In the genomic region with DNA sequence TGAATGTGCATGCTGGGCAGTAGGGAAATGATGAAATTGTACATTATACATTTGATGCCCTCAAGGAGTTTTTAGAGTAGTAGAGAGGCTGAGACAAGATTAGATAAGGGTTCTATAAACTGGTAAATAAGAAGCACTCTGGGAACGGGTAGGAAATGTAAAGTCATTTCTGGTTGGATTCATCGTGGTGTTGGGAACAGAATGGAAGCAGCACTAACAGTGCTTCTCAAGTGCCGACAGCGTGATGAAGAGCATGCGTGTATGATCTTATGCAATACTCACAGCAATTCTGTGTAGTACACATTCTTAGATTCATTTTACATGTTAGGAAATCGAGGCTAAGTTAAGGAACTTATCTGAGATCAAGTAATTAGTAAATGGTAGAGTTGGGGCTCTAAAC, we compare ENCODE assay signal across 26 cellular contexts. TPM values are rescaled to one million over a fixed set of nuclear protein-coding genes. Genes with fewer than 3 reads are reported as not detected.
A peak's percentile ranks its signal among the peaks of the same experiment; 100 is the strongest.
DNase-seq lines count a peak whose midpoint lies in the region; ATAC-seq and TF ChIP-seq lines count a peak whose summit lies in the region.
"Had no signal": no experiment of that assay in that cellular context is flagged by ENCODE, and none has a peak within 500 bp of the region (broad histone marks: within the 10 kb centered on the region; RNA-seq: fewer than 3 reads in every experiment).

No MANE protein-coding gene starts in this region.

- no peak overlapping the region for H3K4me2 ChIP-seq in mesenchymal stem cell (ENCODE audit: low read length, poor library complexity, severe bottlenecking)
- H3K4me2 ChIP-seq: SK-N-SH had no signal

- no peaks in the 10 kb centered on the region for H3K79me1 ChIP-seq in mesenchymal stem cell (replicated peaks; ENCODE audit: low read length, poor library complexity, severe bottlenecking)

- WGBS in heart left ventricle, 4 donors = 38 to 67% (median 55%) methylated on average over 6 of the region's 6 CpGs
- 72% methylated on average over 2 of the region's 6 CpGs for WGBS in mesenchymal stem cell

- intact Hi-C loops in heart left ventricle (cut with DNase I) = loop anchor here in 2 of 10 donors (5.0 to 10.0 kb wide), 2 partner anchors 52 to 61 kb away; no protein-coding TSS in a partner anchor
- intact Hi-C loops in left cardiac atrium (cut with DNase I) = no loop called here

- H2BK120ac ChIP-seq in mesenchymal stem cell (ENCODE audit: low read depth, low read length) = no peak overlapping the region

- no peak overlapping the region for H2AFZ ChIP-seq in mesenchymal stem cell (ENCODE audit: low read depth, low read length)

- peaks cover 2 to 13% (median 5%) of the 10 kb centered on the region in 3 donors for H3K27me3 Mint-ChIP-seq in immature natural killer cell (ENCODE audit: low read depth in 3 of 3)

- H3K36me3 ChIP-seq in heart left ventricle = no peaks in the 10 kb centered on the region
- H3K36me3 ChIP-seq in mesenchymal stem cell (ENCODE audit: control insufficient read depth in 1 of 2, insufficient read depth in 2 of 2, low read depth in 1 of 2, low read length in 2 of 2) = no peaks in the 10 kb centered on the region
- no peaks in the 10 kb centered on the region for H3K36me3 ChIP-seq in subcutaneous abdominal adipose tissue (ENCODE audit: control insufficient read depth in 5 of 5, insufficient read depth in 5 of 5, low read length in 5 of 5)
- H3K36me3 ChIP-seq in WERI-Rb-1 = no peaks in the 10 kb centered on the region
- H3K36me3 ChIP-seq: BLaER1 treated with 17β-estradiol and CSF1 and Interleukin-3, amounts not matched to agents 10 nM and 100 nM had no signal

- H3K4ac ChIP-seq in mesenchymal stem cell (ENCODE audit: low read depth in 1 of 2, low read length in 2 of 2) = no peak overlapping the region

- H3K9ac ChIP-seq in mesenchymal stem cell (ENCODE audit: low read length) (no peak overlapping the region), subcutaneous abdominal adipose tissue (ENCODE audit: low read length in 5 of 5) (no peak overlapping the region)
- H3K9ac ChIP-seq: BLaER1 treated with 17β-estradiol and CSF1 and Interleukin-3, amounts not matched to agents 10 nM and 100 nM; SK-N-SH had no signal

- no peak overlapping the region for H3K18ac ChIP-seq in mesenchymal stem cell (ENCODE audit: low read depth in 1 of 2, low read length in 2 of 2)

- H2AK5ac ChIP-seq in mesenchymal stem cell (ENCODE audit: low read length, severe bottlenecking) = no peak overlapping the region

- H2BK12ac ChIP-seq in mesenchymal stem cell (ENCODE audit: low read length in 2 of 2) = no peak overlapping the region

- no peak overlapping the region for H3K4me3 Mint-ChIP-seq in immature natural killer cell
- H3K4me3 Mint-ChIP-seq: CD4-positive, alpha-beta memory T cell had no signal

- H3K4me1 Mint-ChIP-seq in immature natural killer cell = peaks cover 7 to 11% of the 10 kb centered on the region in 2 donors

- H3K36me3 Mint-ChIP-seq in immature natural killer cell = peaks cover 0 to 2% (median 0%) of the 10 kb centered on the region in 3 donors
- H3K36me3 Mint-ChIP-seq: CD4-positive, alpha-beta memory T cell had no signal

- no peak for TF ChIP-seq POLR2A in heart left ventricle (IDR thresholded peaks at IDR 0.05)

- H3K4me3 ChIP-seq in heart left ventricle = no peak overlapping the region
- H3K4me3 ChIP-seq in fibroblast of pulmonary artery (replicated peaks; ENCODE audit: low read depth, low read length) = no peak overlapping the region
- H3K4me3 ChIP-seq in mesenchymal stem cell (ENCODE audit: insufficient read depth in 1 of 2, low read depth in 1 of 2, low read length in 2 of 2) = no peak overlapping the region
- H3K4me3 ChIP-seq in subcutaneous abdominal adipose tissue (ENCODE audit: low read depth in 1 of 5, low read length in 5 of 5) = no peak overlapping the region
- no peak overlapping the region for H3K4me3 ChIP-seq in WERI-Rb-1 (ENCODE audit: low read depth, low read length)
- H3K4me3 ChIP-seq: A549; BLaER1 treated with 17β-estradiol and CSF1 and Interleukin-3, amounts not matched to agents 10 nM and 100 nM had no signal

- no peak for TF ChIP-seq CTCF in heart left ventricle (IDR thresholded peaks at IDR 0.05)
- no peak for TF ChIP-seq CTCF in fibroblast of pulmonary artery (IDR thresholded peaks at IDR 0.05; ENCODE audit: low read length, missing control alignments)
- no peak for TF ChIP-seq CTCF in WERI-Rb-1 (IDR thresholded peaks at IDR 0.05; ENCODE audit: low read depth, low read length)

- H3K4me1 ChIP-seq in heart left ventricle = peaks cover 0 to 30% (median 10%) of the 10 kb centered on the region in 12 donors
- no peaks in the 10 kb centered on the region for H3K4me1 ChIP-seq in mesenchymal stem cell (ENCODE audit: control insufficient read depth, insufficient read depth, low read depth, low read length)
- H3K4me1 ChIP-seq in subcutaneous abdominal adipose tissue (ENCODE audit: control insufficient read depth in 5 of 5, insufficient read depth in 5 of 5, low read length in 5 of 5) = peaks cover 0 to 45% (median 27%) of the 10 kb centered on the region in 5 donors

- H3K23ac ChIP-seq in mesenchymal stem cell (ENCODE audit: low read length in 2 of 2) = no peak overlapping the region

- H4K8ac ChIP-seq in mesenchymal stem cell (ENCODE audit: low read length) = no peak overlapping the region

- no peak overlapping the region for H2BK5ac ChIP-seq in mesenchymal stem cell (ENCODE audit: low read depth, low read length, poor library complexity, severe bottlenecking)

- H3K27ac ChIP-seq in heart left ventricle = peak overlapping the region in 1 of 12 donors; percentile 1
- H3K27ac ChIP-seq in mesenchymal stem cell (ENCODE audit: low read length, poor library complexity, severe bottlenecking) = no peak overlapping the region
- H3K27ac ChIP-seq in subcutaneous abdominal adipose tissue (ENCODE audit: low read depth, low read length) = peak overlapping the region; percentile 28
- H3K27ac ChIP-seq in WERI-Rb-1 = no peak overlapping the region
- H3K27ac ChIP-seq: A549; BLaER1 treated with 17β-estradiol and CSF1 and Interleukin-3, amounts not matched to agents 10 nM and 100 nM; HL-60 had no signal

- H3K27me3 ChIP-seq in heart left ventricle (no peaks in the 10 kb centered on the region), mesenchymal stem cell (ENCODE audit: control insufficient read depth in 1 of 2, insufficient read depth in 1 of 2, low read length in 2 of 2) (no peaks in the 10 kb centered on the region), subcutaneous abdominal adipose tissue (ENCODE audit: control insufficient read depth in 5 of 5, insufficient read depth in 4 of 5, low read length in 5 of 5) (no peaks in the 10 kb centered on the region), WERI-Rb-1 (ENCODE audit: insufficient read depth, low read depth, severe bottlenecking) (peaks cover 3% of the 10 kb centered on the region)
- H3K27me3 ChIP-seq: BLaER1 treated with 17β-estradiol and CSF1 and Interleukin-3, amounts not matched to agents 10 nM and 100 nM had no signal

- no peak overlapping the region for H3K27ac Mint-ChIP-seq in immature natural killer cell
- H3K27ac Mint-ChIP-seq: CD4-positive, alpha-beta memory T cell had no signal

- H3K9me3 ChIP-seq in heart left ventricle (peaks cover 0 to 3% (median 0%) of the 10 kb centered on the region in 12 donors), mesenchymal stem cell (ENCODE audit: control insufficient read depth, low read length) (no peaks in the 10 kb centered on the region), subcutaneous abdominal adipose tissue (ENCODE audit: control insufficient read depth in 5 of 5, low read length in 5 of 5) (no peaks in the 10 kb centered on the region), WERI-Rb-1 (ENCODE audit: severe bottlenecking) (no peaks in the 10 kb centered on the region)
- H3K9me3 ChIP-seq: A549, SK-N-SH had no signal

- ATAC-seq in heart left ventricle (peak in 3 of 4 donors; percentile 57 to 68 (median 65)), left cardiac atrium (no peak)
- ATAC-seq: A549 had no signal

- H4K91ac ChIP-seq in mesenchymal stem cell (ENCODE audit: low read length) = no peak overlapping the region

- H2BK15ac ChIP-seq in mesenchymal stem cell (ENCODE audit: low read depth, poor library complexity, severe bottlenecking) = no peak overlapping the region

- H3K14ac ChIP-seq in mesenchymal stem cell (ENCODE audit: low read length in 2 of 2) = no peak overlapping the region

- DNase-seq in heart left ventricle (no peak), left cardiac atrium (no peak), fibroblast of pulmonary artery (ENCODE audit: low read depth) (peak; percentile 51), mesenchymal stem cell (peak; percentile 13), WERI-Rb-1 (no peak), immature natural killer cell (no peak)
- no peak for DNase-seq in NK-92 treated with Interleukin-12 subunit alpha and Interleukin-12 subunit beta, amount 100 ng/mL, for 24 hours (lab: John Stamatoyannopoulos, UW)
- DNase-seq: AML-193; CD4-positive, alpha-beta memory T cell; COR-L47; DMS53; Karpas-422; NCI-H1092 treated with DMSO at 0.1 percent for 48 hours; NCI-H1436 treated with DMSO at 0.1 percent for 48 hours; NCI-H187 treated with DMSO at 0.1 percent for 48 hours; NCI-H2171 treated with DMSO at 0.1 percent for 48 hours; NCI-H524 treated with DMSO at 0.1 percent for 48 hours; NCI-H774; RPMI8226; SHP77 treated with DMSO at 0.1 percent for 48 hours; SK-N-SH had no signal

- no peaks in the 10 kb centered on the region for H3K9me3 Mint-ChIP-seq in immature natural killer cell

RNA-seq across cellular contexts. Expression of a gene that starts 45.9 kb away (rescaled TPM):
- total RNA-seq in heart left ventricle (under 1 TPM in 4 of 9 donors, not detected in 5; 0.08 to 0.27 (median 0.11) TPM), left cardiac atrium (under 1 TPM; 0.09 to 0.10 TPM)
- polyA plus RNA-seq in heart left ventricle (under 1 TPM; 0.01 to 0.15 TPM), immature natural killer cell (not detected)
- 0.01 TPM for polyA plus RNA-seq in mesenchymal stem cell (2013, experiment 1 of 2)
- 0.01 TPM for polyA plus RNA-seq in mesenchymal stem cell (2013, experiment 2 of 2)
- total RNA-seq: G401 had no signal
- polyA plus RNA-seq: A549; CD4-positive, alpha-beta memory T cell had no signal

Comparison
In these comparisons a context has a peak if more than half of its experiments do, and no peak if none do; other contexts are left out.
1. ATAC-seq: peak in heart left ventricle (3 of 4); none in left cardiac atrium (0 of 2).
2. DNase-seq: peak in fibroblast of pulmonary artery (single experiment) and mesenchymal stem cell (single experiment); none in heart left ventricle (0 of 5), left cardiac atrium (single experiment), WERI-Rb-1 (single experiment), immature natural killer cell (0 of 3) and NK-92 treated with Interleukin-12 subunit alpha and Interleukin-12 subunit beta, amount 100 ng/mL, for 24 hours (single experiment).